Comparison of ENCODE assay signal across 12 cellular contexts in genomic region chr3:119401502-119402440, GRCh38.
A peak's percentile ranks its signal among the peaks of the same experiment; 100 is the strongest.
DNase-seq lines count a peak whose midpoint lies in the region; ATAC-seq and TF ChIP-seq lines count a peak whose summit lies in the region.
"Had no signal": no experiment of that assay in that cellular context is flagged by ENCODE, and none has a peak within 500 bp of the region (broad histone marks: within the 10 kb centered on the region; RNA-seq: fewer than 3 reads in every experiment).

No MANE protein-coding gene starts in this region.

- DNase-seq in ecto neural progenitor cell (ENCODE audit: low spot score) (peak; percentile 41), HUDEP-2 (lab: John Stamatoyannopoulos, UW; ENCODE audit: unreplicated experiment in 76 of 76) (no peak), NCI-H1092 (lab: John Stamatoyannopoulos, UW) (no peak), right atrium auricular region (ENCODE audit: low spot score) (no peak)
- DNase-seq in stimulated activated CD4-positive, alpha-beta T cell treated with anti-CD3 and anti-CD28 coated beads, Interleukin-1b, Interleukin-23, amount 100 ng/mL, for 48 hours, result no peak
- DNase-seq: activated naive CD4-positive, alpha-beta T cell treated with Interleukin-2 at 50 U/mL for 16 hours had no signal

- H3K9me3 ChIP-seq in right atrium auricular region, result no peaks in the 10 kb centered on the region
- H3K9me3 ChIP-seq: upper lobe of left lung had no signal

- no peak overlapping the region for H3K4me3 ChIP-seq in right atrium auricular region
- H3K4me3 ChIP-seq: coronary artery, upper lobe of left lung had no signal

- ATAC-seq in GM18511 (IDR thresholded peaks at IDR 0.05; ENCODE audit: unreplicated experiment) (peak; percentile 76), GM21360 (IDR thresholded peaks at IDR 0.05; ENCODE audit: unreplicated experiment) (peak; percentile 43), HG02981 (IDR thresholded peaks at IDR 0.05; ENCODE audit: unreplicated experiment) (peak; percentile 52)

- no peak overlapping the region for H3K27ac ChIP-seq in right atrium auricular region
- H3K27ac ChIP-seq: coronary artery, VCaP had no signal

- H3K27me3 ChIP-seq in right atrium auricular region, result no peaks in the 10 kb centered on the region
- H3K27me3 ChIP-seq: upper lobe of left lung had no signal

- no peaks in the 10 kb centered on the region for H3K4me1 ChIP-seq in right atrium auricular region
- H3K4me1 ChIP-seq: upper lobe of left lung had no signal

- peaks cover 50% of the 10 kb centered on the region for H3K36me3 ChIP-seq in right atrium auricular region

- no peak for TF ChIP-seq CTCF in right atrium auricular region (IDR thresholded peaks at IDR 0.05)
